18 cellular contexts compared by ENCODE assay signal in the genomic region with DNA sequence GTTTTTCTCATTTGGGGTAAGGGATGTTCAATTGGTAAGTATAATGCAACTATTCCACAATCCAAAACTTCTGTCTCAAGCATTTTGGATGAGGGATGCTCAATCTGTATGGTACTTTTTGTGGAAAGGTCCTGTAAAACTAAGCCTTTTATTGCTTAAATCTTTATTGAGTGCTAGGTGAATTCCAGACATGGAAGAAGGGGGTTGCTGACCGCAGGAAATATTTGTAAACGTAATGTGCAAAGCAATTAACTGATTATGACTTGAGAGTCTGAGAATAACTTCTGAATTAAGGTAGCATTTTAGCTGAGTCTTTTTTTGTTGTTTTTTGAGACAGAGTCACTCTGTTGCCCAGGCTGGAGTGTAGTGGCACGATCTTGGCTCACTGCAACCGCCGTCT. TPM values are rescaled to one million over a fixed set of nuclear protein-coding genes. Genes with fewer than 3 reads are reported as not detected.
DNase-seq lines count a peak whose midpoint lies in the region; ATAC-seq and TF ChIP-seq lines count a peak whose summit lies in the region.
"Had no signal": no experiment of that assay in that cellular context is flagged by ENCODE, and none has a peak within 500 bp of the region (broad histone marks: within the 10 kb centered on the region; RNA-seq: fewer than 3 reads in every experiment).

No MANE protein-coding gene starts in this region.

- peak overlapping the region; percentile 50 for H3K27ac Mint-ChIP-seq in activated naive CD4-positive, alpha-beta T cell treated with anti-CD3 and anti-CD28 coated beads for 36 hours
- no peak overlapping the region; the same call in 1 of the 2 replicates for H3K27ac Mint-ChIP-seq in HFFc6
- H3K27ac Mint-ChIP-seq in brain, result peak overlapping the region in 2 of 5 experiments; percentile 18 to 48

- CTCF ChIA-PET in activated naive CD4-positive, alpha-beta T cell treated with anti-CD3 and anti-CD28 coated beads for 36 hours (lab: Charles Lee), result interaction anchor here (0.6 kb wide), 1 partner anchor 31 kb away, joined by 3 read pairs; no protein-coding TSS in a partner anchor

- H3K36me3 ChIP-seq in osteoblast (ENCODE audit: insufficient read depth, low read length), result peaks cover 38% of the 10 kb centered on the region
- H3K36me3 ChIP-seq: pancreas had no signal

- H3K36me3 Mint-ChIP-seq in activated naive CD4-positive, alpha-beta T cell treated with anti-CD3 and anti-CD28 coated beads for 36 hours (ENCODE audit: low read depth), result peaks cover 45% of the 10 kb centered on the region
- H3K36me3 Mint-ChIP-seq in HFFc6 (ENCODE audit: low read depth) (peaks cover 37% of the 10 kb centered on the region), brain (peaks cover 47% of the 10 kb centered on the region)

- TF ChIP-seq CTCF in HFFc6 (IDR thresholded peaks at IDR 0.05) (no peak), brain (conservative IDR thresholded peaks at IDR 0.05) (no peak), osteoblast (IDR thresholded peaks at IDR 0.05; ENCODE audit: extremely low read depth, low read depth, low read length) (no peak)

- H4K20me1 ChIP-seq in osteoblast (ENCODE audit: insufficient read depth, low read length), result peaks cover 65% of the 10 kb centered on the region

- peaks cover 35% of the 10 kb centered on the region for H3K4me1 ChIP-seq in osteoblast (ENCODE audit: insufficient read depth, low read length)

- no peaks in the 10 kb centered on the region for H3K9me3 ChIP-seq in osteoblast (ENCODE audit: low read depth, low read length)
- H3K9me3 ChIP-seq: ascending aorta, MG63, pancreas had no signal

- peaks cover 77% of the 10 kb centered on the region for H3K4me1 Mint-ChIP-seq in activated naive CD4-positive, alpha-beta T cell treated with anti-CD3 and anti-CD28 coated beads for 36 hours (ENCODE audit: low read depth)
- H3K4me1 Mint-ChIP-seq in HFFc6 (ENCODE audit: low read depth), result peaks cover 51% of the 10 kb centered on the region
- peaks cover 71% of the 10 kb centered on the region for H3K4me1 Mint-ChIP-seq in brain

- intact Hi-C loops in activated naive CD4-positive, alpha-beta T cell treated with anti-CD3 and anti-CD28 coated beads for 36 hours (cut with micrococcal nuclease), result loop anchor here (5.0 kb wide), 1 partner anchor 1062 kb away; no protein-coding TSS in a partner anchor

- H2AFZ ChIP-seq in osteoblast (ENCODE audit: low read length), result no peak overlapping the region

- H3K9me3 Mint-ChIP-seq in activated naive CD4-positive, alpha-beta T cell treated with anti-CD3 and anti-CD28 coated beads for 36 hours, result no peaks in the 10 kb centered on the region
- H3K9me3 Mint-ChIP-seq in HFFc6, result no peaks in the 10 kb centered on the region
- H3K9me3 Mint-ChIP-seq in brain, result no peaks in the 10 kb centered on the region

- no peaks in the 10 kb centered on the region for H3K27me3 Mint-ChIP-seq in activated naive CD4-positive, alpha-beta T cell treated with anti-CD3 and anti-CD28 coated beads for 36 hours (ENCODE audit: low read depth)
- H3K27me3 Mint-ChIP-seq in HFFc6 (ENCODE audit: insufficient read depth) (no peaks in the 10 kb centered on the region; the same call in 1 of the 2 replicates), brain (peaks cover 7% of the 10 kb centered on the region)

- H3K4me3 Mint-ChIP-seq in activated naive CD4-positive, alpha-beta T cell treated with anti-CD3 and anti-CD28 coated beads for 36 hours, result no peak overlapping the region
- H3K4me3 Mint-ChIP-seq in HFFc6 (peak overlapping the region; percentile 53), brain (peak overlapping the region; percentile 40 to 64 (median 53))

- H3K79me2 ChIP-seq in osteoblast (ENCODE audit: insufficient read depth, low read length), result peaks cover 84% of the 10 kb centered on the region

- no peak for ATAC-seq in HG02884 (IDR thresholded peaks at IDR 0.05; ENCODE audit: unreplicated experiment)
- ATAC-seq in HG02970 (IDR thresholded peaks at IDR 0.05; ENCODE audit: low FRiP score, unreplicated experiment), result no peak
- ATAC-seq: left ventricle myocardium superior, pancreas, Right ventricle myocardium inferior had no signal

- DNase-seq in activated naive CD4-positive, alpha-beta T cell treated with anti-CD3 and anti-CD28 coated beads for 36 hours, result no peak
- no peak for DNase-seq in activated naive CD4-positive, alpha-beta T cell treated with Interleukin-2 at 50 U/mL for 16 hours
- DNase-seq in HFFc6 (no peak), osteoblast (ENCODE audit: insufficient read length, low spot score, missing footprints) (no peak), T1000 (lab: John Stamatoyannopoulos, UW) (no peak)
- DNase-seq: left ventricle myocardium superior; MG63; NCI-H1694 treated with DMSO at 0.1 percent for 48 hours; NCI-H510A; pancreas; stimulated activated CD4-positive, alpha-beta T cell treated with anti-CD3 and anti-CD28 coated beads, Interleukin-2, amount 100 ng/mL, for 48 hours; substantia nigra had no signal

- H3K4me2 ChIP-seq in osteoblast (ENCODE audit: insufficient read depth, low read length), result peak overlapping the region; percentile 33

- H3K27me3 ChIP-seq in osteoblast (ENCODE audit: insufficient read depth, low read length), result no peaks in the 10 kb centered on the region
- H3K27me3 ChIP-seq: ascending aorta, MG63, pancreas had no signal

- no peak overlapping the region for H3K4me3 ChIP-seq in osteoblast (ENCODE audit: insufficient read depth, low read length)
- H3K4me3 ChIP-seq: ascending aorta, MG63, pancreas had no signal

- H3K27ac ChIP-seq in osteoblast (ENCODE audit: low read depth, low read length), result no peak overlapping the region
- H3K27ac ChIP-seq: ascending aorta, pancreas had no signal

RNA-seq across cellular contexts. Expression of gene AKIRIN1, which starts 3.1 kb away (rescaled TPM):
- total RNA-seq in activated naive CD4-positive, alpha-beta T cell treated with anti-CD3 and anti-CD28 coated beads for 36 hours, result 10 to 100 TPM; 58.1 to 58.5 TPM
- 10 to 100 TPM; 63.3 to 78.7 (median 71.2) TPM for total RNA-seq in HFFc6 (2021; fragmentation: NEBNext Ultra II Directional; extraction: Animal tissue kit (Norgen Biotek cat#: 25700))
- 33.0 TPM for polyA plus RNA-seq in brain (ENCODE audit: insufficient read depth, low read depth, low replicate concordance)
- 35.1 and 42.1 TPM in 2 replicates for total RNA-seq in osteoblast

RNA-seq across cellular contexts. Expression of gene NDUFS5, which starts 32.0 kb away (rescaled TPM):
- total RNA-seq in activated naive CD4-positive, alpha-beta T cell treated with anti-CD3 and anti-CD28 coated beads for 36 hours, result 100 to 1,000 TPM; 226 TPM
- 100 to 1,000 TPM; 181 to 275 (median 249) TPM for total RNA-seq in HFFc6 (2021; fragmentation: NEBNext Ultra II Directional; extraction: Animal tissue kit (Norgen Biotek cat#: 25700))
- 540 TPM for polyA plus RNA-seq in brain (ENCODE audit: insufficient read depth, low read depth, low replicate concordance)
- total RNA-seq in osteoblast, result 240 and 243 TPM in 2 replicates

RNA-seq across cellular contexts. Expression of gene RHBDL2, which starts 52.6 kb away (rescaled TPM):
- not detected for total RNA-seq in activated naive CD4-positive, alpha-beta T cell treated with anti-CD3 and anti-CD28 coated beads for 36 hours
- 1 to 10 TPM in 2 of 6 experiments, under 1 TPM in 4; 0.11 to 1.2 (median 0.51) TPM for total RNA-seq in HFFc6 (2021; fragmentation: NEBNext Ultra II Directional; extraction: Animal tissue kit (Norgen Biotek cat#: 25700))
- polyA plus RNA-seq in brain (ENCODE audit: insufficient read depth, low read depth, low replicate concordance), result 2.6 TPM
- 0.59 and 0.72 TPM in 2 replicates for total RNA-seq in osteoblast
- total RNA-seq: ascending aorta; left ventricle myocardium superior; T-helper 2 cell treated with Interferon-gamma antibody and Interleukin-4, amounts not matched to agents 100 ng/mL and 5 ng/mL, for 36 hours had no signal
